ENCODE assay signal across 1 cellular context in genomic region chr6:116564921-116565872, GRCh38.
A peak's percentile ranks its signal among the peaks of the same experiment; 100 is the strongest.
TF ChIP-seq lines count a peak whose summit lies in the region.

No MANE protein-coding gene starts in this region.

TF ChIP-seq in HepG2, 621 proteins besides CTCF, POLR2A, EP300 and RAD21:
- TF ChIP-seq ZNF552 (CRISPR knock-in tag; IDR thresholded peaks at IDR 0.05; ENCODE audit: borderline replicate concordance), result no peak
- peak; percentile 77; the same call in 1 of the 2 replicates for TF ChIP-seq ZNF572 (CRISPR knock-in tag; IDR thresholded peaks at IDR 0.05)
- TF ChIP-seq SALL1 (CRISPR knock-in tag; IDR thresholded peaks at IDR 0.05), result no peak
- 0 out of 2 replicates have a peak, but pooled peaks have one; percentile 52 for TF ChIP-seq ZNF292 (CRISPR knock-in tag; IDR thresholded peaks at IDR 0.05; ENCODE audit: borderline replicate concordance, low read depth)
- 0 out of 2 replicates have a peak, but pooled peaks have one; percentile 13 for TF ChIP-seq GABPB1 (CRISPR knock-in tag; IDR thresholded peaks at IDR 0.05)
- no peak for TF ChIP-seq ZBTB46 (CRISPR knock-in tag; IDR thresholded peaks at IDR 0.05; ENCODE audit: borderline replicate concordance)
- 0 out of 2 replicates have a peak, but pooled peaks have one; percentile 20 for TF ChIP-seq ETV6 (CRISPR knock-in tag; conservative IDR thresholded peaks at IDR 0.05)
- TF ChIP-seq, protein P1, sequence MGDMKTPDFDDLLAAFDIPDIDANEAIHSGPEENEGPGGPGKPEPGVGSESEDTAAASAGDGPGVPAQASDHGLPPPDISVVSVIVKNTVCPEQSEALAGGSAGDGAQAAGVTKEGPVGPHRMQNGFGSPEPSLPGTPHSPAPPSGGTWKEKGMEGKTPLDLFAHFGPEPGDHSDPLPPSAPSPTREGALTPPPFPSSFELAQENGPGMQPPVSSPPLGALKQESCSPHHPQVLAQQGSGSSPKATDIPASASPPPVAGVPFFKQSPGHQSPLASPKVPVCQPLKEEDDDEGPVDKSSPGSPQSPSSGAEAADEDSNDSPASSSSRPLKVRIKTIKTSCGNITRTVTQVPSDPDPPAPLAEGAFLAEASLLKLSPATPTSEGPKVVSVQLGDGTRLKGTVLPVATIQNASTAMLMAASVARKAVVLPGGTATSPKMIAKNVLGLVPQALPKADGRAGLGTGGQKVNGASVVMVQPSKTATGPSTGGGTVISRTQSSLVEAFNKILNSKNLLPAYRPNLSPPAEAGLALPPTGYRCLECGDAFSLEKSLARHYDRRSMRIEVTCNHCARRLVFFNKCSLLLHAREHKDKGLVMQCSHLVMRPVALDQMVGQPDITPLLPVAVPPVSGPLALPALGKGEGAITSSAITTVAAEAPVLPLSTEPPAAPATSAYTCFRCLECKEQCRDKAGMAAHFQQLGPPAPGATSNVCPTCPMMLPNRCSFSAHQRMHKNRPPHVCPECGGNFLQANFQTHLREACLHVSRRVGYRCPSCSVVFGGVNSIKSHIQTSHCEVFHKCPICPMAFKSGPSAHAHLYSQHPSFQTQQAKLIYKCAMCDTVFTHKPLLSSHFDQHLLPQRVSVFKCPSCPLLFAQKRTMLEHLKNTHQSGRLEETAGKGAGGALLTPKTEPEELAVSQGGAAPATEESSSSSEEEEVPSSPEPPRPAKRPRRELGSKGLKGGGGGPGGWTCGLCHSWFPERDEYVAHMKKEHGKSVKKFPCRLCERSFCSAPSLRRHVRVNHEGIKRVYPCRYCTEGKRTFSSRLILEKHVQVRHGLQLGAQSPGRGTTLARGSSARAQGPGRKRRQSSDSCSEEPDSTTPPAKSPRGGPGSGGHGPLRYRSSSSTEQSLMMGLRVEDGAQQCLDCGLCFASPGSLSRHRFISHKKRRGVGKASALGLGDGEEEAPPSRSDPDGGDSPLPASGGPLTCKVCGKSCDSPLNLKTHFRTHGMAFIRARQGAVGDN (CRISPR knock-in tag; IDR thresholded peaks at IDR 0.05), result peak; percentile 12; the same call in 1 of the 2 replicates
- TF ChIP-seq KDM2A (CRISPR knock-in tag; IDR thresholded peaks at IDR 0.05; ENCODE audit: borderline replicate concordance, low read depth), result peak; percentile 31; the same call in 1 of the 2 replicates
